ENCODE assay signal across 14 cellular contexts in genomic region chr17:27782791-27783206, GRCh38. TPM values are rescaled to one million over a fixed set of nuclear protein-coding genes. Genes with fewer than 3 reads are reported as not detected.
DNase-seq lines count a peak whose midpoint lies in the region; ATAC-seq and TF ChIP-seq lines count a peak whose summit lies in the region.
"Had no signal": no experiment of that assay in that cellular context is flagged by ENCODE, and none has a peak within 500 bp of the region (broad histone marks: within the 10 kb centered on the region; RNA-seq: fewer than 3 reads in every experiment).

No MANE protein-coding gene starts in this region.

- no peak overlapping the region for H3K4me3 ChIP-seq in adrenal gland
- H3K4me3 ChIP-seq: HAP-1 had no signal

- H3K27ac ChIP-seq in adrenal gland = peak overlapping the region in 1 of 5 donors; percentile 15

- 61 to 76% (median 67%) methylated on average over 5 to 7 of the region's 7 CpGs for WGBS in adrenal gland, 4 donors

- ATAC-seq in Right ventricle myocardium superior (ENCODE audit: poor library complexity) (peak; percentile 29), Right ventricle myocardium inferior (no peak), sciatic nerve (peak; percentile 30)
- ATAC-seq: HepG2; naive thymus-derived CD8-positive, alpha-beta T cell had no signal

- TF ChIP-seq CTCF in adrenal gland (IDR thresholded peaks at IDR 0.05) = no peak

- DNase-seq in Right ventricle myocardium superior (peak; percentile 68), Right ventricle myocardium inferior (ENCODE audit: missing footprints) (no peak), NCI-H446 treated with DMSO at 0.1 percent for 48 hours (lab: John Stamatoyannopoulos, UW) (peak; percentile 15), adrenal gland (peak in 4 of 7 donors; percentile 39 to 79 (median 44)), sciatic nerve (ENCODE audit: low spot score) (no peak), kidney glomerular epithelial cell (lab: John Stamatoyannopoulos, UW) (no peak)
- no peak for DNase-seq in activated naive CD4-positive, alpha-beta T cell treated with Interleukin-2 at 50 U/mL for 16 hours
- no peak for DNase-seq in NK-92 treated with Interleukin-12 subunit alpha and Interleukin-12 subunit beta, amount 100 ng/mL, for 24 hours (lab: John Stamatoyannopoulos, UW)
- DNase-seq: activated CD4-positive, alpha-beta memory T cell treated with anti-CD3 and anti-CD28 coated beads for 36 hours; naive thymus-derived CD8-positive, alpha-beta T cell; T1000 had no signal

- intact Hi-C loops in Right ventricle myocardium superior (cut with DNase I) (no loop called here), Right ventricle myocardium inferior (cut with DNase I) (no loop called here), adrenal gland (cut with DNase I) (no loop called here), sciatic nerve (cut with DNase I) (no loop called here)

- H3K9me3 ChIP-seq in adrenal gland (replicated peaks in 1 of 3) = no peaks in the 10 kb centered on the region
- H3K9me3 ChIP-seq: HAP-1 had no signal

- no peaks in the 10 kb centered on the region for H3K36me3 ChIP-seq in adrenal gland (replicated peaks in 1 of 2)
- H3K36me3 ChIP-seq: HAP-1 had no signal

- no peak for TF ChIP-seq POLR2A in adrenal gland (IDR thresholded peaks at IDR 0.05)

- H3K4me1 ChIP-seq in adrenal gland (replicated peaks in 1 of 2) = peaks cover 0 to 4% of the 10 kb centered on the region in 2 donors
- H3K4me1 ChIP-seq: HAP-1 had no signal

- H3K27me3 ChIP-seq in adrenal gland = no peaks in the 10 kb centered on the region

RNA-seq across cellular contexts. Expression of gene NOS2, which starts 17.5 kb away (rescaled TPM):
- total RNA-seq in Right ventricle myocardium superior = 0.19 TPM
- total RNA-seq in Right ventricle myocardium inferior = 0.22 TPM
- 1 to 10 TPM in 3 of 8 donors, under 1 TPM in 5; 0.17 to 3.3 (median 0.78) TPM for total RNA-seq in adrenal gland
- polyA plus RNA-seq in adrenal gland = 1 to 10 TPM in 1 of 3 donors, under 1 TPM in 2; 0.48 to 1.0 (median 0.54) TPM
- 1.6 TPM for total RNA-seq in sciatic nerve
- total RNA-seq: pulmonary artery endothelial cell had no signal
- polyA plus RNA-seq: HepG2 had no signal

Comparison
In these comparisons a context has a peak if more than half of its experiments do, and no peak if none do; other contexts are left out.
1. DNase-seq: peak in Right ventricle myocardium superior (single experiment), NCI-H446 treated with DMSO at 0.1 percent for 48 hours (single experiment) and adrenal gland (4 of 7); none in Right ventricle myocardium inferior (single experiment), sciatic nerve (single experiment), activated naive CD4-positive, alpha-beta T cell treated with Interleukin-2 at 50 U/mL for 16 hours (single experiment), NK-92 treated with Interleukin-12 subunit alpha and Interleukin-12 subunit beta, amount 100 ng/mL, for 24 hours (single experiment) and kidney glomerular epithelial cell (single experiment).